Comparison of ENCODE assay signal across 8 cellular contexts in the genomic region with DNA sequence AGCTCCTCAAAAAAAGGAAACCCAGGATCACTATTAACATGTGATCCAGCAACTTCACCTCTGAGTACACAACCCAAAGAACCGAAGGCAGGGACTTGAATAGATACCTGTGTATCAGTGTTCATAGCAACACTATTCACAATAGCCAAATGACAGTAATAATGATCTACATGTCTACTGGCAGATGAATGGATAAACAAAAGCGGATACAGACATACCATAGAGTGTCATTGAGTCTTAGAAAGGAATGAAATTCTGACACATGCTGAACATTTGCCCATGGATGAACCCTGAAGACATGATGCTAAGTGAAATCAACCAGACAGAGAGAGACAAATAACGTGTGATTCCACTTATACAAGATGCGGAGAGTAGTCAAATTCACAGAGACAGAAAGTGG.
"Had no signal": no experiment of that assay in that cellular context is flagged by ENCODE, and none has a peak within 500 bp of the region (broad histone marks: within the 10 kb centered on the region; RNA-seq: fewer than 3 reads in every experiment).

No MANE protein-coding gene starts in this region.

- ATAC-seq: GM12878 had no signal

- DNase-seq: GDM1, GF-D8 had no signal

- FAIRE-seq: G401.6, GM12878, GM12891, GM12892, GM18507, GM19239 had no signal

- H3K4me3 ChIP-seq: GM12878 had no signal
